In genomic region chr7:137961200-137962177, GRCh38 we compare ENCODE assay signal across 1 cellular context.
TF ChIP-seq lines count a peak whose summit lies in the region.

No MANE protein-coding gene starts in this region.

TF ChIP-seq in HepG2, 621 proteins besides CTCF, POLR2A, EP300 and RAD21 (continued from another document):
- TF ChIP-seq SNAI1 (CRISPR knock-in tag; IDR thresholded peaks at IDR 0.05; ENCODE audit: borderline replicate concordance) (no peak), TARDBP (CRISPR knock-in tag; IDR thresholded peaks at IDR 0.05) (no peak), ZNF430 (CRISPR knock-in tag; IDR thresholded peaks at IDR 0.05) (no peak), ZNF781 (CRISPR knock-in tag; IDR thresholded peaks at IDR 0.05; ENCODE audit: borderline replicate concordance, not compliant biosample characterization) (no peak), ZNF329 (CRISPR knock-in tag; IDR thresholded peaks at IDR 0.05; ENCODE audit: low read depth) (no peak), CHD2 (IDR thresholded peaks at IDR 0.05; ENCODE audit: low read depth, low read length) (no peak), SAP130 (CRISPR knock-in tag; IDR thresholded peaks at IDR 0.05; ENCODE audit: low read depth) (no peak), AGO2 (optimal IDR thresholded peaks at IDR 0.05; ENCODE audit: low read depth, low read length) (no peak), ZNF782 (CRISPR knock-in tag; IDR thresholded peaks at IDR 0.05; ENCODE audit: borderline replicate concordance) (no peak), DPF2 (CRISPR knock-in tag; IDR thresholded peaks at IDR 0.05; ENCODE audit: borderline replicate concordance, low read depth) (no peak), ZBTB7B (CRISPR knock-in tag; IDR thresholded peaks at IDR 0.05) (no peak)
TF ChIP-seq in HepG2: peak in this region for 0.
